Comparison of ENCODE assay signal across 11 cellular contexts in genomic region chr18:650428-650858, GRCh38. TPM values are rescaled to one million over a fixed set of nuclear protein-coding genes. Genes with fewer than 3 reads are reported as not detected.
DNase-seq lines count a peak whose midpoint lies in the region; ATAC-seq and TF ChIP-seq lines count a peak whose summit lies in the region.
"Had no signal": no experiment of that assay in that cellular context is flagged by ENCODE, and none has a peak within 500 bp of the region (broad histone marks: within the 10 kb centered on the region; RNA-seq: fewer than 3 reads in every experiment).

No MANE protein-coding gene starts in this region.

- 68 to 74% (median 74%) methylated on average over 6 of the region's 6 CpGs for WGBS in ovary, 3 donors

- H3K27ac ChIP-seq in foreskin keratinocyte (no peak overlapping the region), ovary (no peak overlapping the region)
- H3K27ac ChIP-seq: gastroesophageal sphincter, skin epidermis had no signal

- intact Hi-C loops in ovary (cut with DNase I): loop anchor here in 1 of 4 donors (10.0 kb wide), 1 partner anchor 584 kb away; no protein-coding TSS in a partner anchor

- H3K27me3 ChIP-seq in foreskin keratinocyte (no peaks in the 10 kb centered on the region), ovary (no peaks in the 10 kb centered on the region)

- no peak for TF ChIP-seq EP300 in ovary (IDR thresholded peaks at IDR 0.05)

- ATAC-seq in GM18858 (IDR thresholded peaks at IDR 0.05; ENCODE audit: unreplicated experiment) (peak; percentile 95), GM21723 (IDR thresholded peaks at IDR 0.05; ENCODE audit: unreplicated experiment) (peak; percentile 98), HG03575 (IDR thresholded peaks at IDR 0.05; ENCODE audit: extremely low read depth, insufficient number of reproducible peaks, low FRiP score, unreplicated experiment) (peak; percentile 78), foreskin keratinocyte (no peak)
- peak; percentile 75 for ATAC-seq in activated T-helper 17 cell treated with anti-CD3 and anti-CD28 coated beads, Interleukin-2, amount 50 U/mL, for 72 hours (replicated peaks)
- ATAC-seq: gastroesophageal sphincter had no signal

- TF ChIP-seq CTCF in foreskin keratinocyte (conservative IDR thresholded peaks at IDR 0.05) (no peak), ovary (IDR thresholded peaks at IDR 0.05) (no peak)

- peaks cover 5% of the 10 kb centered on the region for H3K4me1 Mint-ChIP-seq in activated T-helper 17 cell treated with anti-CD3 and anti-CD28 coated beads, Interleukin-2, amount 50 U/mL, for 72 hours

- no peaks in the 10 kb centered on the region for H3K36me3 Mint-ChIP-seq in activated T-helper 17 cell treated with anti-CD3 and anti-CD28 coated beads, Interleukin-2, amount 50 U/mL, for 72 hours (ENCODE audit: low read depth)

- H3K4me3 ChIP-seq in ovary: no peak overlapping the region
- H3K4me3 ChIP-seq: gastroesophageal sphincter, skin epidermis had no signal

- no peak overlapping the region for H3K27ac Mint-ChIP-seq in activated T-helper 17 cell treated with anti-CD3 and anti-CD28 coated beads, Interleukin-2, amount 50 U/mL, for 72 hours

- no peaks in the 10 kb centered on the region for H3K36me3 ChIP-seq in ovary
- H3K36me3 ChIP-seq: gastroesophageal sphincter had no signal

- H3K4me1 ChIP-seq in foreskin keratinocyte (no peaks in the 10 kb centered on the region), ovary (ENCODE audit: insufficient read depth) (no peaks in the 10 kb centered on the region)
- H3K4me1 ChIP-seq: gastroesophageal sphincter had no signal

- H3K27me3 Mint-ChIP-seq in activated T-helper 17 cell treated with anti-CD3 and anti-CD28 coated beads, Interleukin-2, amount 50 U/mL, for 72 hours: peaks cover 11% of the 10 kb centered on the region

- TF ChIP-seq POLR2A in ovary (IDR thresholded peaks at IDR 0.05): no peak

- DNase-seq in foreskin keratinocyte (no peak), NCI-H2196 (lab: John Stamatoyannopoulos, UW; ENCODE audit: unreplicated experiment) (no peak), NCI-H1436 treated with DMSO at 0.1 percent for 48 hours (lab: John Stamatoyannopoulos, UW) (no peak), ovary (no peak)

- H3K9me3 ChIP-seq in ovary: no peaks in the 10 kb centered on the region
- H3K9me3 ChIP-seq: gastroesophageal sphincter had no signal

- no peaks in the 10 kb centered on the region for H3K9me3 Mint-ChIP-seq in activated T-helper 17 cell treated with anti-CD3 and anti-CD28 coated beads, Interleukin-2, amount 50 U/mL, for 72 hours

- H3K4me3 Mint-ChIP-seq in activated T-helper 17 cell treated with anti-CD3 and anti-CD28 coated beads, Interleukin-2, amount 50 U/mL, for 72 hours: no peak overlapping the region

RNA-seq across cellular contexts. Expression of gene TYMS, which starts 7.0 kb away (rescaled TPM):
- 100 to 1,000 TPM; 268 to 414 TPM for total RNA-seq in activated T-helper 17 cell treated with anti-CD3 and anti-CD28 coated beads, Interleukin-2, amount 50 U/mL, for 72 hours
- total RNA-seq in foreskin keratinocyte (48.0 and 80.2 TPM in 2 replicates), ovary (1 to 10 TPM in 6 of 7 donors, under 1 TPM in 1; 0.48 to 7.9 (median 4.4) TPM)
- polyA plus RNA-seq in foreskin keratinocyte (75.9 and 127 TPM in 2 replicates), ovary (1 to 10 TPM; 2.8 to 8.4 TPM)

RNA-seq across cellular contexts. Expression of gene CLUL1, which starts 53.7 kb away (rescaled TPM):
- total RNA-seq in activated T-helper 17 cell treated with anti-CD3 and anti-CD28 coated beads, Interleukin-2, amount 50 U/mL, for 72 hours: not detected
- total RNA-seq in foreskin keratinocyte (0.07 and 0.25 TPM in 2 replicates), ovary (10 to 100 TPM in 2 of 7 donors, 1 to 10 TPM in 5; 1.2 to 14.4 (median 5.7) TPM)
- polyA plus RNA-seq in foreskin keratinocyte (0.07 TPM in 1 of 2 replicates, not detected in the other), ovary (under 1 TPM in 1 of 2 donors, not detected in 1; 0.67 TPM)
- total RNA-seq: HT1080 had no signal
